8 cellular contexts compared by ENCODE assay signal in the genomic region with DNA sequence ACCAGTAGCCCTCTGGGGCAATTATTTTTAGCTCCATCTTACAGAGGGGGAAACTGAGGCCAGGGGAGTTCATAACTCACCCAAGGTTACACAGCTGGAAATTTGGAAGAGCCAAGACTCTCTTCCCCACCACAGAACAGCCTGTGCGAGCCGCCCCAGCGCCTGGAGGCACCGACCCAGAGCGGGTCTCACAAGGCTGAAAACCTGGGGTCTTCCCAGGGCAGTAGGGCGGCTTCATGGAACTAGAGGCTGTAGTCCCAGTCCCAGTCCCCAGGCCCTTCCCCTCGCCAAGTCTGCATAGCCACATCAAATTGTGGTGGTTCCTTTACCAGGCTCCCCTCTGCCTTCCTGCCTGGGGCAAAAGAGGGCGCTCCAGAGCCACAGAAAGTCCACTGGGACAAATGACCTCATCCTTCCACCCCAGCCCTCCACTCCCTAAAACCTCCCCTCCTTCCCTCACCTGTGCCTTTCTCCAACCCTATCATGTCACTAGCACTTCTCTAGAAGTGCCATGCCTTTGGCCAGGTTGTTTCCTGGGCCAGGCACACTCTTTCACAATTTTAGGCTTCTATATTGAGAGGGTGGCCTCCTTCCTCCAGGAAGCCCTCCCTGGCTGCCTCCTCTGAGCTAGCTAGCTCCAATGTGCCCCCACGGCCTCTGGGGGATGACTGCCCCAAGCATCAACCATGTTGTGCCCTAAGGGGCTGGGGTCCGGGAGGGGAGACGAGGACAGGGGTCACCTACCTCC. TPM values are rescaled to one million over a fixed set of nuclear protein-coding genes. Genes with fewer than 3 reads are reported as not detected.
DNase-seq lines count a peak whose midpoint lies in the region; ATAC-seq and TF ChIP-seq lines count a peak whose summit lies in the region.

No MANE protein-coding gene starts in this region.

- H3K27me3 ChIP-seq in MM.1S (replicated peaks; ENCODE audit: insufficient read depth, low read length) (no peaks in the 10 kb centered on the region), esophagus (ENCODE audit: control insufficient read depth in 1 of 2, insufficient read depth in 2 of 2, low read length in 2 of 2) (no peaks in the 10 kb centered on the region), testis (no peaks in the 10 kb centered on the region)

- no peak for TF ChIP-seq POLR2A in testis (IDR thresholded peaks at IDR 0.05)

- no peak overlapping the region for H3K9ac ChIP-seq in MM.1S (ENCODE audit: low read length)

- peak overlapping the region; percentile 67 for H2AFZ ChIP-seq in MM.1S (ENCODE audit: low read length)

- H3F3A ChIP-seq in MM.1S (ENCODE audit: insufficient read depth, low read length) = peaks cover 12% of the 10 kb centered on the region

- no peaks in the 10 kb centered on the region for H3K36me3 Mint-ChIP-seq in activated CD8-positive, alpha-beta T cell treated with anti-CD3 and anti-CD28 coated beads, Interleukin-2, amount 10 ng/mL, durations not matched to agents 7 days and 5 days (ENCODE audit: low read depth)

- H4K20me1 ChIP-seq in MM.1S (ENCODE audit: insufficient read depth, low read length) = no peaks in the 10 kb centered on the region

- H3K36me3 ChIP-seq in MM.1S (replicated peaks; ENCODE audit: insufficient read depth, low read length) (no peaks in the 10 kb centered on the region), esophagus (ENCODE audit: control insufficient read depth in 2 of 2, insufficient read depth in 2 of 2, low read length in 1 of 2) (no peaks in the 10 kb centered on the region), testis (ENCODE audit: low read depth, missing control alignments) (no peaks in the 10 kb centered on the region)

- H3K9me3 ChIP-seq in MM.1S (replicated peaks; ENCODE audit: insufficient read depth, low read length) (no peaks in the 10 kb centered on the region), esophagus (ENCODE audit: control insufficient read depth in 2 of 2, insufficient read depth in 1 of 2, low read depth in 1 of 2, low read length in 1 of 2) (no peaks in the 10 kb centered on the region), testis (no peaks in the 10 kb centered on the region)

- intact Hi-C loops in testis (cut with DNase I; ENCODE audit: low total_unique reads) = no loop called here

- no peak overlapping the region for H3K4me3 ChIP-seq in MM.1S (ENCODE audit: low read length)
- H3K4me3 ChIP-seq in esophagus (ENCODE audit: low read depth in 1 of 2, low read length in 2 of 2) = peak overlapping the region; percentile 22 to 36
- H3K4me3 ChIP-seq in testis = no peak overlapping the region

- peak; percentile 74 for ATAC-seq in activated CD8-positive, alpha-beta T cell treated with anti-CD3 and anti-CD28 coated beads, Interleukin-2, amount 10 ng/mL, durations not matched to agents 7 days and 5 days
- no peak for ATAC-seq in HG03439 (IDR thresholded peaks at IDR 0.05; ENCODE audit: unreplicated experiment)
- ATAC-seq in HG03108 (IDR thresholded peaks at IDR 0.05; ENCODE audit: unreplicated experiment) = no peak

- H3K4me1 ChIP-seq in MM.1S (ENCODE audit: low read length) = peaks cover 36% of the 10 kb centered on the region
- H3K4me1 ChIP-seq in esophagus (ENCODE audit: control insufficient read depth in 2 of 2, insufficient read depth in 2 of 2, low read length in 1 of 2) = peaks cover 6 to 17% of the 10 kb centered on the region in 2 donors
- H3K4me1 ChIP-seq in testis = peaks cover 35% of the 10 kb centered on the region

- H3K27ac ChIP-seq in MM.1S (ENCODE audit: low read length) (no peak overlapping the region), esophagus (ENCODE audit: low read depth in 2 of 2, low read length in 1 of 2) (peak overlapping the region; percentile 87 to 91), testis (peak overlapping the region; percentile 80 to 88)

- WGBS in esophagus, 2 donors = 36 to 40% methylated on average over 11 of the region's 11 CpGs
- WGBS in testis, 2 donors = 52 to 63% methylated on average over 11 of the region's 11 CpGs

- H3K79me2 ChIP-seq in MM.1S (ENCODE audit: low read length) = no peaks in the 10 kb centered on the region

- CTCF ChIA-PET in activated CD8-positive, alpha-beta T cell treated with anti-CD3 and anti-CD28 coated beads, Interleukin-2, amount 10 ng/mL, durations not matched to agents 7 days and 5 days (lab: Charles Lee) = interaction anchor here (0.7 to 16.8 kb wide), 5 partner anchors 12 to 47 kb away, joined by 3 to 493 read pairs (median 3); partner anchors contain the start of gene CDC42EP1

- H3K4me2 ChIP-seq in MM.1S (ENCODE audit: low read depth, low read length) = 0 out of 2 replicates have a peak overlapping the region, but pooled peaks have one; percentile 15

- POLR2A ChIA-PET in activated CD8-positive, alpha-beta T cell treated with anti-CD3 and anti-CD28 coated beads, Interleukin-2, amount 10 ng/mL, durations not matched to agents 7 days and 5 days (lab: Charles Lee) = interaction anchor here (0.6 kb wide), 1 partner anchor 231 kb away, joined by 4 read pairs; no protein-coding TSS in a partner anchor

- H3K9me3 Mint-ChIP-seq in activated CD8-positive, alpha-beta T cell treated with anti-CD3 and anti-CD28 coated beads, Interleukin-2, amount 10 ng/mL, durations not matched to agents 7 days and 5 days (ENCODE audit: insufficient read depth) = no peaks in the 10 kb centered on the region

- H3K9me2 ChIP-seq in MM.1S (replicated peaks; ENCODE audit: insufficient read depth, low read length) = no peaks in the 10 kb centered on the region

- TF ChIP-seq CTCF in MM.1S (IDR thresholded peaks at IDR 0.05; ENCODE audit: low read length) = peak; percentile 78
- TF ChIP-seq CTCF in testis (IDR thresholded peaks at IDR 0.05) = peak; percentile 39 to 56 (median 46)

- H3K4me3 Mint-ChIP-seq in activated CD8-positive, alpha-beta T cell treated with anti-CD3 and anti-CD28 coated beads, Interleukin-2, amount 10 ng/mL, durations not matched to agents 7 days and 5 days = no peak overlapping the region

- peak; percentile 81 for DNase-seq in ELR (ENCODE audit: low read depth)
- peak; percentile 48 for DNase-seq in MM.1S
- peak; percentile 71 for DNase-seq in activated CD8-positive, alpha-beta T cell treated with anti-CD3 and anti-CD28 coated beads, Interleukin-2, amount 10 ng/mL, durations not matched to agents 7 days and 5 days
- DNase-seq in myocyte (ENCODE audit: low read depth) = peak; percentile 85
- DNase-seq in testis = peak; percentile 73

- H3K27ac Mint-ChIP-seq in activated CD8-positive, alpha-beta T cell treated with anti-CD3 and anti-CD28 coated beads, Interleukin-2, amount 10 ng/mL, durations not matched to agents 7 days and 5 days = no peak overlapping the region

- peaks cover 13% of the 10 kb centered on the region for H3K27me3 Mint-ChIP-seq in activated CD8-positive, alpha-beta T cell treated with anti-CD3 and anti-CD28 coated beads, Interleukin-2, amount 10 ng/mL, durations not matched to agents 7 days and 5 days (ENCODE audit: low read depth)

- H3K4me1 Mint-ChIP-seq in activated CD8-positive, alpha-beta T cell treated with anti-CD3 and anti-CD28 coated beads, Interleukin-2, amount 10 ng/mL, durations not matched to agents 7 days and 5 days (ENCODE audit: low read depth) = peaks cover 33% of the 10 kb centered on the region

RNA-seq across cellular contexts. Expression of gene CDC42EP1, which starts 15.2 kb away (rescaled TPM):
- under 1 TPM; 0.13 to 0.21 TPM for total RNA-seq in activated CD8-positive, alpha-beta T cell treated with anti-CD3 and anti-CD28 coated beads, Interleukin-2, amount 10 ng/mL, durations not matched to agents 7 days and 5 days
- 10 to 100 TPM; 50.1 to 64.3 TPM for polyA plus RNA-seq in esophagus
- total RNA-seq in myocyte = 76.4 and 76.6 TPM in 2 replicates
- polyA plus RNA-seq in myocyte (2012) = 168 TPM
- total RNA-seq in testis = 10 to 100 TPM; 73.9 to 87.4 TPM
- polyA plus RNA-seq in testis (ENCODE audit: insufficient read depth, low read depth, low replicate concordance) = 49.0 TPM

RNA-seq across cellular contexts. Expression of gene CARD10, which starts 25.9 kb away (rescaled TPM):
- total RNA-seq in activated CD8-positive, alpha-beta T cell treated with anti-CD3 and anti-CD28 coated beads, Interleukin-2, amount 10 ng/mL, durations not matched to agents 7 days and 5 days = under 1 TPM in 1 of 2 experiments, not detected in 1; 0.31 TPM
- 10 to 100 TPM; 13.0 to 13.1 TPM for polyA plus RNA-seq in esophagus
- total RNA-seq in myocyte = 5.7 and 7.3 TPM in 2 replicates
- polyA plus RNA-seq in myocyte (2012) = 1.4 TPM
- 100 to 1,000 TPM in 1 of 2 donors, 10 to 100 TPM in 1; 89.8 to 113 TPM for total RNA-seq in testis
- 42.6 TPM for polyA plus RNA-seq in testis (ENCODE audit: insufficient read depth, low read depth, low replicate concordance)

RNA-seq across cellular contexts. Expression of gene LGALS2, which starts 34.8 kb away (rescaled TPM):
- total RNA-seq in activated CD8-positive, alpha-beta T cell treated with anti-CD3 and anti-CD28 coated beads, Interleukin-2, amount 10 ng/mL, durations not matched to agents 7 days and 5 days = not detected
- polyA plus RNA-seq in esophagus = 1 to 10 TPM in 1 of 2 donors, under 1 TPM in 1; 0.20 to 1.3 TPM
- not detected in 2 replicates for total RNA-seq in myocyte
- not detected for polyA plus RNA-seq in myocyte (2012)
- total RNA-seq in testis = not detected
- polyA plus RNA-seq in testis (ENCODE audit: insufficient read depth, low read depth, low replicate concordance) = 8.1 TPM

RNA-seq across cellular contexts. Expression of gene MFNG, which starts 58.9 kb away (rescaled TPM):
- total RNA-seq in activated CD8-positive, alpha-beta T cell treated with anti-CD3 and anti-CD28 coated beads, Interleukin-2, amount 10 ng/mL, durations not matched to agents 7 days and 5 days = 100 to 1,000 TPM; 227 to 232 TPM
- polyA plus RNA-seq in esophagus (1 to 10 TPM; 2.6 to 3.1 TPM), testis (ENCODE audit: insufficient read depth, low read depth, low replicate concordance) (7.5 TPM)
- total RNA-seq in myocyte (0.51 and 0.68 TPM in 2 replicates), testis (1 to 10 TPM; 8.1 to 8.2 TPM)
- not detected for polyA plus RNA-seq in myocyte (2012)

Comparison
In these comparisons a context has a peak if more than half of its experiments do, and no peak if none do; other contexts are left out.
1. H3K4me3 ChIP-seq: peak in esophagus (2 of 2); none in MM.1S (single experiment) and testis (0 of 2).
2. RNA of gene CDC42EP1, which starts 15.2 kb away (total RNA-seq): 73.9 to 87.4 TPM in testis and 76.4 to 76.6 TPM in myocyte; 0.13 to 0.21 TPM in activated CD8-positive, alpha-beta T cell treated with anti-CD3 and anti-CD28 coated beads, Interleukin-2, amount 10 ng/mL, durations not matched to agents 7 days and 5 days; every median in the first group is over 10 times any median in the second.
3. RNA of gene CARD10, which starts 25.9 kb away (total RNA-seq): 89.8 to 113 TPM in testis; 5.7 to 7.3 TPM in myocyte and 0.31 TPM in activated CD8-positive, alpha-beta T cell treated with anti-CD3 and anti-CD28 coated beads, Interleukin-2, amount 10 ng/mL, durations not matched to agents 7 days and 5 days; every median in the first group is over 10 times any median in the second.
4. Peak in every context shown above with its lines, with median percentiles within 50 percentile points of each other: DNase-seq.